ENCODE assay signal across 11 cellular contexts in genomic region chr18:70172225-70172624, GRCh38. TPM values are rescaled to one million over a fixed set of nuclear protein-coding genes. Genes with fewer than 3 reads are reported as not detected.
DNase-seq lines count a peak whose midpoint lies in the region; ATAC-seq, FAIRE-seq and TF ChIP-seq lines count a peak whose summit lies in the region.
"Had no signal": no experiment of that assay in that cellular context is flagged by ENCODE, and none has a peak within 500 bp of the region (broad histone marks: within the 10 kb centered on the region; RNA-seq: fewer than 3 reads in every experiment).

No MANE protein-coding gene starts in this region.

- H3K27me3 ChIP-seq in gastroesophageal sphincter: no peaks in the 10 kb centered on the region

- H3K9me3 ChIP-seq in gastroesophageal sphincter: no peaks in the 10 kb centered on the region

- peak; percentile 44 for DNase-seq in ELR (ENCODE audit: low read depth)
- DNase-seq in LoVo (ENCODE audit: low spot score): peak; percentile 10
- DNase-seq in choroid plexus epithelial cell (ENCODE audit: low read depth): peak; percentile 63
- no peak for DNase-seq in memory B cell (ENCODE audit: low spot score in 2 of 2)
- no peak for DNase-seq in NCI-H187 (lab: John Stamatoyannopoulos, UW)
- DNase-seq in urothelium cell line (ENCODE audit: low spot score): no peak
- DNase-seq in head of caudate nucleus: no peak
- DNase-seq: activated CD4-positive, CD25-positive, alpha-beta regulatory T cell treated with anti-CD3 and anti-CD28 coated beads, Interleukin-2, amount 50 U/mL, for 72 hours; activated naive CD4-positive, alpha-beta T cell treated with anti-CD3 and anti-CD28 coated beads for 36 hours; hippocampal formation had no signal

- H3K9me3 Mint-ChIP-seq in memory B cell: no peaks in the 10 kb centered on the region
- H3K9me3 Mint-ChIP-seq: activated naive CD4-positive, alpha-beta T cell treated with anti-CD3 and anti-CD28 coated beads for 36 hours had no signal

- no peaks in the 10 kb centered on the region for H3K4me1 Mint-ChIP-seq in memory B cell

- H3K36me3 Mint-ChIP-seq in memory B cell: peaks cover 21% of the 10 kb centered on the region

- no peak for ATAC-seq in memory B cell (ENCODE audit: low read depth)
- ATAC-seq in gastroesophageal sphincter: no peak

- TF ChIP-seq POLR2A in gastroesophageal sphincter (IDR thresholded peaks at IDR 0.05): no peak

- no peak overlapping the region for H3K4me3 ChIP-seq in choroid plexus epithelial cell (ENCODE audit: low read depth, low read length)
- H3K4me3 ChIP-seq in gastroesophageal sphincter: no peak overlapping the region

- no peak overlapping the region for H3K4me3 Mint-ChIP-seq in memory B cell
- H3K4me3 Mint-ChIP-seq: activated naive CD4-positive, alpha-beta T cell treated with anti-CD3 and anti-CD28 coated beads for 36 hours had no signal

- H3K36me3 ChIP-seq in gastroesophageal sphincter: peaks cover 0 to 9% of the 10 kb centered on the region in 2 donors

- H3K27ac ChIP-seq in gastroesophageal sphincter: no peak overlapping the region

- H3K27ac Mint-ChIP-seq in memory B cell: peak overlapping the region; percentile 30
- H3K27ac Mint-ChIP-seq: activated naive CD4-positive, alpha-beta T cell treated with anti-CD3 and anti-CD28 coated beads for 36 hours had no signal

- no peaks in the 10 kb centered on the region for H3K4me1 ChIP-seq in gastroesophageal sphincter

- no peak for FAIRE-seq in urothelium cell line (lab: Jason Lieb, UNC)

- intact Hi-C loops in head of caudate nucleus (cut with DNase I): no loop called here

- no peak for TF ChIP-seq EP300 in gastroesophageal sphincter (IDR thresholded peaks at IDR 0.05)

- peak; percentile 60 for TF ChIP-seq CTCF in choroid plexus epithelial cell (conservative IDR thresholded peaks at IDR 0.05; ENCODE audit: low read depth, low read length)
- TF ChIP-seq CTCF in gastroesophageal sphincter (IDR thresholded peaks at IDR 0.05): no peak

- H3K27me3 Mint-ChIP-seq in memory B cell: no peaks in the 10 kb centered on the region

RNA-seq across cellular contexts. Expression of gene RTTN, which starts 33.3 kb away (rescaled TPM):
- total RNA-seq in gastroesophageal sphincter: 10 to 100 TPM in 2 of 4 donors, 1 to 10 TPM in 2; 5.2 to 27.9 (median 10.5) TPM

Comparison
In these comparisons a context has a peak if more than half of its experiments do, and no peak if none do; other contexts are left out.
1. DNase-seq: peak in ELR (single experiment), LoVo (single experiment) and choroid plexus epithelial cell (single experiment); none in memory B cell (0 of 2), NCI-H187 (0 of 2), urothelium cell line (single experiment) and head of caudate nucleus (0 of 42).